In genomic region chr20:62827323-62828050, GRCh38 we compare ENCODE assay signal across 21 cellular contexts. TPM values are rescaled to one million over a fixed set of nuclear protein-coding genes. Genes with fewer than 3 reads are reported as not detected.
DNase-seq lines count a peak whose midpoint lies in the region; ATAC-seq and TF ChIP-seq lines count a peak whose summit lies in the region.
"Had no signal": no experiment of that assay in that cellular context is flagged by ENCODE, and none has a peak within 500 bp of the region (broad histone marks: within the 10 kb centered on the region; RNA-seq: fewer than 3 reads in every experiment).

No MANE protein-coding gene starts in this region.

- TF ChIP-seq CTCF in BE2C (IDR thresholded peaks at IDR 0.05; ENCODE audit: low read depth, low read length) (no peak), osteoblast (IDR thresholded peaks at IDR 0.05; ENCODE audit: extremely low read depth, low read depth, low read length) (no peak)

- H3K36me3 ChIP-seq in BE2C = no peaks in the 10 kb centered on the region
- H3K36me3 ChIP-seq in osteoblast (ENCODE audit: insufficient read depth, low read length) = no peaks in the 10 kb centered on the region
- H3K36me3 ChIP-seq: HAP-1, Peyer's patch, SJCRH30 had no signal

- H3K4me3 ChIP-seq in BE2C (ENCODE audit: low read depth, low read length) = no peak overlapping the region
- no peak overlapping the region for H3K4me3 ChIP-seq in osteoblast (ENCODE audit: insufficient read depth, low read length)
- H3K4me3 ChIP-seq: GM23248, HAP-1, Peyer's patch, SJCRH30 had no signal

- H3K4me1 ChIP-seq in BE2C (peaks cover 15% of the 10 kb centered on the region), osteoblast (ENCODE audit: insufficient read depth, low read length) (peaks cover 7% of the 10 kb centered on the region)

- no peak overlapping the region for H3K27ac ChIP-seq in osteoblast (ENCODE audit: low read depth, low read length)
- H3K27ac ChIP-seq: GM23248, Peyer's patch, SJCRH30 had no signal

- H3K79me2 ChIP-seq in osteoblast (ENCODE audit: insufficient read depth, low read length) = no peaks in the 10 kb centered on the region

- DNase-seq in NCI-H1417 (lab: John Stamatoyannopoulos, UW) (peak in 2 of 3 experiments; percentile 25 to 29), NCI-H1417 treated with DMSO at 0.1 percent for 48 hours (lab: John Stamatoyannopoulos, UW) (no peak), BE2C (peak; percentile 61), OCI-M1 (lab: John Stamatoyannopoulos, UW) (peak; percentile 5), osteoblast (ENCODE audit: insufficient read length, low spot score, missing footprints) (peak; percentile 82)
- DNase-seq in activated CD4-positive, alpha-beta T cell treated with anti-CD3 and anti-CD28 coated beads for 48 hours = no peak
- DNase-seq: AML-193, DMS79 treated with DMSO at 0.1 percent for 48 hours, GM23248, Kasumi-1, NCI-H1436, NCI-H2029, NCI-H226, NCI-H510A treated with DMSO at 0.1 percent for 48 hours, NCI-H748 treated with DMSO at 0.1 percent for 48 hours, Peyer's patch, SJCRH30, T-cell had no signal

- H4K20me1 ChIP-seq in osteoblast (ENCODE audit: insufficient read depth, low read length) = no peaks in the 10 kb centered on the region

- H3K4me2 ChIP-seq in osteoblast (ENCODE audit: insufficient read depth, low read length) = no peak overlapping the region

- H3K27me3 ChIP-seq in BE2C (no peaks in the 10 kb centered on the region), osteoblast (ENCODE audit: insufficient read depth, low read length) (peaks cover 47% of the 10 kb centered on the region)
- H3K27me3 ChIP-seq: Peyer's patch had no signal

- no peak for ATAC-seq in HG02981 (IDR thresholded peaks at IDR 0.05; ENCODE audit: unreplicated experiment)
- ATAC-seq: T-cell had no signal

- no peak overlapping the region for H2AFZ ChIP-seq in osteoblast (ENCODE audit: low read length)
- H2AFZ ChIP-seq: GM23248 had no signal

- H3K9me3 ChIP-seq in BE2C = no peaks in the 10 kb centered on the region
- no peaks in the 10 kb centered on the region for H3K9me3 ChIP-seq in osteoblast (ENCODE audit: low read depth, low read length)
- H3K9me3 ChIP-seq: HAP-1, Peyer's patch, SJCRH30 had no signal

RNA-seq across cellular contexts. Expression of gene COL9A3, which starts 10.6 kb away (rescaled TPM):
- polyA plus RNA-seq in BE2C (2012; ENCODE audit: insufficient read depth, insufficient read length, low read depth) = 5.9 TPM
- not detected in 2 replicates for total RNA-seq in osteoblast
- total RNA-seq: GM23248, MCF 10A had no signal

RNA-seq across cellular contexts. Expression of gene OGFR, which starts 22.9 kb away (rescaled TPM):
- 138 TPM for polyA plus RNA-seq in BE2C (2012; ENCODE audit: insufficient read depth, insufficient read length, low read depth)
- 32.4 and 39.1 TPM in 2 replicates for total RNA-seq in osteoblast

RNA-seq across cellular contexts. Expression of gene MRGBP, which starts 31.2 kb away (rescaled TPM):
- polyA plus RNA-seq in BE2C (2012; ENCODE audit: insufficient read depth, insufficient read length, low read depth) = 28.1 TPM
- 14.1 and 15.2 TPM in 2 replicates for total RNA-seq in osteoblast

RNA-seq across cellular contexts. Expression of gene TCFL5, which starts 34.1 kb away (rescaled TPM):
- polyA plus RNA-seq in BE2C (2012; ENCODE audit: insufficient read depth, insufficient read length, low read depth) = 8.8 TPM
- 13.0 TPM in 2 replicates for total RNA-seq in osteoblast

Comparison
In these comparisons a context has a peak if more than half of its experiments do, and no peak if none do; other contexts are left out.
1. DNase-seq: peak in NCI-H1417 (2 of 3), BE2C (single experiment), OCI-M1 (single experiment) and osteoblast (single experiment); none in NCI-H1417 treated with DMSO at 0.1 percent for 48 hours (single experiment) and activated CD4-positive, alpha-beta T cell treated with anti-CD3 and anti-CD28 coated beads for 48 hours (single experiment).